20 cellular contexts compared by ENCODE assay signal in the genomic region with DNA sequence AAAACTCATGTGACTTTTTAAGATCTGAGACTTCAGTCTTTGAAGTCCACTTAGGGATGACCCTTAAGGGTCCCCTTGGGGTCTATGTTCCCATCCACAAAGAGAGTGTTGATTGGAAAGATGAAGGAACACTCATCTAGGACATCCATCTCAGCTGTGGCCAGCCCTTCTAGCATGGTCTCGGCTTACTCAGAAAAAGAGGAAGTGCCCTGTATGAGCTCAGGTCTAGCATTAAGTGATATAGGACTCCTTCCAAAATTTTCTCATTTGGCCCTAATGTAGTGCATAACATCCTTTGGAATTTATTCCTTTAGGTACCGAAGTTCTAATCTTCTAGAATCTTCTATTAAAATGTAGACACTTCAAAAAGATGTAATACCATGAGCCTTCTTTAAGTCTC.
"Had no signal": no experiment of that assay in that cellular context is flagged by ENCODE, and none has a peak within 500 bp of the region (broad histone marks: within the 10 kb centered on the region; RNA-seq: fewer than 3 reads in every experiment).

No MANE protein-coding gene starts in this region.

- H3K4me1 Mint-ChIP-seq: activated CD4-positive, alpha-beta T cell treated with anti-CD3 and anti-CD28 coated beads, Interleukin-2, amount 10 ng/mL, durations not matched to agents 24 days and 14 days; central memory CD8-positive, alpha-beta T cell had no signal

- H3K27ac ChIP-seq: ascending aorta, coronary artery, neural progenitor cell, right atrium auricular region, tibial artery had no signal

- ATAC-seq: activated CD8-positive, alpha-beta T cell treated with anti-CD3 and anti-CD28 coated beads, Interleukin-2, amount 10 ng/mL, durations not matched to agents 7 days and 5 days; stimulated activated naive CD8-positive, alpha-beta T cell treated with anti-CD3 and anti-CD28 coated beads, Interleukin-15, Interleukin-2, amounts not matched to agents 100 U/mL and 50 U/mL, for 24 hours had no signal

- DNase-seq: activated CD4-positive, alpha-beta T cell treated with anti-CD3 and anti-CD28 coated beads, Interleukin-2, amount 10 ng/mL, durations not matched to agents 24 days and 14 days; activated CD8-positive, alpha-beta T cell treated with anti-CD3 and anti-CD28 coated beads, Interleukin-2, amount 10 ng/mL, durations not matched to agents 7 days and 5 days; activated naive CD4-positive, alpha-beta T cell treated with anti-CD3 and anti-CD28 coated beads, Interleukin-2, amount 50 U/mL, for 16 hours; activated T-cell treated with anti-CD3 and anti-CD28 coated beads, Interleukin-2, amount 50 U/mL, for 24 hours; erythroblast; foreskin melanocyte; glutamatergic neuron; hippocampal formation; stimulated activated CD4-positive, alpha-beta T cell treated with anti-CD3 and anti-CD28 coated beads, Interleukin-12 subunit alpha, Interleukin-12 subunit beta, amount 100 ng/mL, for 4 hours; stimulated activated CD4-positive, alpha-beta T cell treated with anti-CD3 and anti-CD28 coated beads, Interleukin-2, amount 100 ng/mL, for 24 hours; stimulated activated naive CD8-positive, alpha-beta T cell treated with anti-CD3 and anti-CD28 coated beads, Interleukin-15, Interleukin-2, amounts not matched to agents 100 U/mL and 50 U/mL, for 24 hours; substantia nigra; tibial artery had no signal

- H3K4me3 Mint-ChIP-seq: activated CD4-positive, alpha-beta T cell treated with anti-CD3 and anti-CD28 coated beads, Interleukin-2, amount 10 ng/mL, durations not matched to agents 24 days and 14 days; activated CD8-positive, alpha-beta T cell treated with anti-CD3 and anti-CD28 coated beads, Interleukin-2, amount 10 ng/mL, durations not matched to agents 7 days and 5 days; activated T-cell treated with anti-CD3 and anti-CD28 coated beads, Interleukin-2, amount 50 U/mL, for 24 hours; central memory CD8-positive, alpha-beta T cell; neural progenitor cell had no signal

- H3K36me3 ChIP-seq: ascending aorta, neural progenitor cell, right atrium auricular region, tibial artery had no signal

- H3K27ac Mint-ChIP-seq: activated CD4-positive, alpha-beta T cell treated with anti-CD3 and anti-CD28 coated beads, Interleukin-2, amount 10 ng/mL, durations not matched to agents 24 days and 14 days; activated CD8-positive, alpha-beta T cell treated with anti-CD3 and anti-CD28 coated beads, Interleukin-2, amount 10 ng/mL, durations not matched to agents 7 days and 5 days; activated T-cell treated with anti-CD3 and anti-CD28 coated beads, Interleukin-2, amount 50 U/mL, for 24 hours; neural progenitor cell; progenitor cell of endocrine pancreas had no signal

- H3K36me3 Mint-ChIP-seq: neural progenitor cell had no signal

- H3K27me3 ChIP-seq: ascending aorta, neural progenitor cell, right atrium auricular region, tibial artery had no signal

- H3K9me3 ChIP-seq: ascending aorta, right atrium auricular region, tibial artery had no signal

- H3K9me3 Mint-ChIP-seq: activated CD4-positive, alpha-beta T cell treated with anti-CD3 and anti-CD28 coated beads, Interleukin-2, amount 10 ng/mL, durations not matched to agents 24 days and 14 days; activated T-cell treated with anti-CD3 and anti-CD28 coated beads, Interleukin-2, amount 50 U/mL, for 24 hours; neural progenitor cell had no signal

- H3K27me3 Mint-ChIP-seq: activated CD4-positive, alpha-beta T cell treated with anti-CD3 and anti-CD28 coated beads, Interleukin-2, amount 10 ng/mL, durations not matched to agents 24 days and 14 days; activated T-cell treated with anti-CD3 and anti-CD28 coated beads, Interleukin-2, amount 50 U/mL, for 24 hours had no signal

- H3K4me3 ChIP-seq: ascending aorta, coronary artery, lung, neural progenitor cell, right atrium auricular region, tibial artery had no signal
